In genomic region chr5:88937406-88937805, GRCh38 we compare ENCODE assay signal across 35 cellular contexts. TPM values are rescaled to one million over a fixed set of nuclear protein-coding genes. Genes with fewer than 3 reads are reported as not detected.
"Had no signal": no experiment of that assay in that cellular context is flagged by ENCODE, and none has a peak within 500 bp of the region (broad histone marks: within the 10 kb centered on the region; RNA-seq: fewer than 3 reads in every experiment).

No MANE protein-coding gene starts in this region.

- H3K4me1 ChIP-seq: adrenal gland, body of pancreas had no signal

- FAIRE-seq: astrocyte, bronchial epithelial cell, TTC549 had no signal

- H3K36me3 ChIP-seq: adrenal gland, cardiac muscle cell had no signal

- DNase-seq: activated B cell treated with CpG ODN at 0.5 μM for 24 hours; activated CD4-positive, alpha-beta memory T cell treated with anti-CD3 and anti-CD28 coated beads for 36 hours; activated CD4-positive, alpha-beta T cell treated with anti-CD3 and anti-CD28 coated beads for 4 hours; activated CD4-positive, alpha-beta T cell treated with anti-CD3 and anti-CD28 coated beads, Interleukin-2, amount 10 ng/mL, durations not matched to agents 24 days and 14 days; activated CD4-positive, alpha-beta T cell treated with anti-CD3 and anti-CD28 coated beads, Interleukin-2, amount 50 U/mL, for 1 hour; activated CD4-positive, alpha-beta T cell treated with anti-CD3 and anti-CD28 coated beads, Interleukin-2, amount 50 U/mL, for 4 hours; activated CD4-positive, CD25-positive, alpha-beta regulatory T cell treated with anti-CD3 and anti-CD28 coated beads, Interleukin-2, amount 50 U/mL, for 72 hours; activated CD8-positive, alpha-beta memory T cell treated with anti-CD3 and anti-CD28 coated beads, Interleukin-2, amount 50 U/mL, for 4 hours; activated CD8-positive, alpha-beta T cell treated with anti-CD3 and anti-CD28 coated beads for 36 hours; activated effector memory CD4-positive, alpha-beta T cell treated with anti-CD3 and anti-CD28 coated beads, Interleukin-2, amount 50 U/mL, for 16 hours; activated gamma-delta T cell treated with Interleukin-2 at 50 U/mL for 16 hours; activated naive CD4-positive, alpha-beta T cell; activated naive CD4-positive, alpha-beta T cell treated with anti-CD3 and anti-CD28 coated beads for 36 hours; activated naive CD4-positive, alpha-beta T cell treated with anti-CD3 and anti-CD28 coated beads, Interleukin-2, amount 50 U/mL, for 16 hours; activated naive CD8-positive, alpha-beta T cell treated with anti-CD3 and anti-CD28 coated beads for 36 hours; activated T-cell treated with anti-CD3 and anti-CD28 coated beads for 4 hours; activated T-cell treated with anti-CD3 and anti-CD28 coated beads, Interleukin-2, amount 50 U/mL, for 1 hour; activated T-cell treated with anti-CD3 and anti-CD28 coated beads, Interleukin-2, amount 50 U/mL, for 4 hours; activated T-cell treated with anti-CD3 and anti-CD28 coated beads, Interleukin-2, amount 50 U/mL, for 72 hours; adrenal gland; amniotic stem cell; aorta; body of pancreas; caudate nucleus; cerebellar nuclear complex; T-helper 1 cell; T-helper 2 cell; T-helper 9 cell had no signal

- H3K4me3 ChIP-seq: adrenal gland, body of pancreas, cardiac muscle cell had no signal

- H3K27ac ChIP-seq: adrenal gland, body of pancreas, cardiac muscle cell, VCaP had no signal

- ATAC-seq: activated CD8-positive, alpha-beta T cell treated with anti-CD3 and anti-CD28 coated beads for 36 hours; activated naive CD4-positive, alpha-beta T cell treated with anti-CD3 and anti-CD28 coated beads, Interleukin-2, amount 50 U/mL, for 72 hours; activated T-cell treated with anti-CD3 and anti-CD28 coated beads, Interleukin-2, amount 50 U/mL, for 4 hours; activated T-cell treated with anti-CD3 and anti-CD28 coated beads, Interleukin-2, amount 50 U/mL, for 72 hours; activated T-helper 17 cell treated with anti-CD3 and anti-CD28 coated beads, Interleukin-2, amount 50 U/mL, for 72 hours; body of pancreas had no signal

- H3K9me3 ChIP-seq: adrenal gland, body of pancreas had no signal

- H3K27me3 ChIP-seq: adrenal gland, body of pancreas, cardiac muscle cell had no signal

RNA-seq across cellular contexts. Expression of gene MEF2C, which starts 54.4 kb away (rescaled TPM):
- total RNA-seq: activated naive CD4-positive, alpha-beta T cell treated with anti-CD3 and anti-CD28 coated beads for 36 hours had no signal
